Comparison of ENCODE assay signal across 10 cellular contexts in genomic region chr3:129593230-129593594, GRCh38. TPM values are rescaled to one million over a fixed set of nuclear protein-coding genes. Genes with fewer than 3 reads are reported as not detected.
DNase-seq lines count a peak whose midpoint lies in the region; ATAC-seq and TF ChIP-seq lines count a peak whose summit lies in the region.
"Had no signal": no experiment of that assay in that cellular context is flagged by ENCODE, and none has a peak within 500 bp of the region (broad histone marks: within the 10 kb centered on the region; RNA-seq: fewer than 3 reads in every experiment).

No MANE protein-coding gene starts in this region.

- POLR2A ChIA-PET in RWPE1 (lab: Yijun Ruan, JAX; ENCODE audit: low non-redundant PET), result no interaction called here

- CTCF ChIA-PET in RWPE1 (lab: Yijun Ruan, JAX), result no interaction called here

- ATAC-seq in HG02970 (IDR thresholded peaks at IDR 0.05; ENCODE audit: low FRiP score, unreplicated experiment), result no peak

- intact Hi-C loops in spleen (cut with DNase I; ENCODE audit: low total_unique reads), result no loop called here

- TF ChIP-seq CTCF in spleen (IDR thresholded peaks at IDR 0.05 in 8 of 11, conservative IDR thresholded peaks at IDR 0.05 in 3 of 11), result no peak
- no peak for TF ChIP-seq CTCF in RWPE1 (conservative IDR thresholded peaks at IDR 0.05; ENCODE audit: low read depth)

- H3K27ac ChIP-seq in spleen, result peak overlapping the region; percentile 44 to 91 (median 86)
- H3K27ac ChIP-seq in RWPE1, result no peak overlapping the region

- H3K4me3 ChIP-seq in spleen, result peak overlapping the region in 1 of 8 donors; percentile 38

- H3K27me3 ChIP-seq in spleen (replicated peaks in 1 of 7), result no peaks in the 10 kb centered on the region

- no peaks in the 10 kb centered on the region for H3K36me3 Mint-ChIP-seq in immature natural killer cell

- peaks cover 53 to 100% (median 89%) of the 10 kb centered on the region in 6 donors for H3K4me1 ChIP-seq in spleen

- H3K27ac Mint-ChIP-seq in immature natural killer cell, result peak overlapping the region; percentile 88 to 94 (median 92)

- H3K9me3 ChIP-seq in spleen, result no peaks in the 10 kb centered on the region

- peaks cover 76 to 80% of the 10 kb centered on the region in 2 donors for H3K4me1 Mint-ChIP-seq in immature natural killer cell

- H3K9me3 Mint-ChIP-seq in immature natural killer cell, result no peaks in the 10 kb centered on the region
- H3K9me3 Mint-ChIP-seq: activated CD4-positive, alpha-beta T cell treated with anti-CD3 and anti-CD28 coated beads, Interleukin-2, amount 10 ng/mL, durations not matched to agents 7 days and 5 days had no signal

- WGBS in spleen, 5 donors, result 54 to 71% (median 59%) methylated on average over 8 of the region's 8 CpGs

- H3K36me3 ChIP-seq in spleen, result peaks cover 0 to 13% (median 0%) of the 10 kb centered on the region in 6 donors

- DNase-seq in DMS79 (lab: John Stamatoyannopoulos, UW) (peak; percentile 57), DMS79 treated with DMSO at 0.1 percent for 48 hours (lab: John Stamatoyannopoulos, UW) (no peak), UCSD-AML1 (lab: John Stamatoyannopoulos, UW; ENCODE audit: unreplicated experiment) (peak; percentile 70), immature natural killer cell (no peak), spleen (no peak), RWPE1 (ENCODE audit: low spot score) (no peak)
- DNase-seq in stimulated activated CD4-positive, alpha-beta T cell treated with anti-CD3 and anti-CD28 coated beads, Interleukin-1b, Interleukin-23, amount 100 ng/mL, for 48 hours, result no peak

- peak overlapping the region; percentile 74 to 85 (median 80) for H3K4me3 Mint-ChIP-seq in immature natural killer cell

- H3K27me3 Mint-ChIP-seq in immature natural killer cell (ENCODE audit: low read depth in 3 of 3), result peaks cover 13 to 21% (median 14%) of the 10 kb centered on the region in 3 donors

- TF ChIP-seq POLR2A in spleen (IDR thresholded peaks at IDR 0.05), result no peak

RNA-seq across cellular contexts. Expression of gene PLXND1, which starts 13.3 kb away (rescaled TPM):
- polyA plus RNA-seq in immature natural killer cell (10 to 100 TPM in 1 of 3 donors, 1 to 10 TPM in 2; 3.1 to 30.2 (median 6.1) TPM), spleen (10 to 100 TPM; 44.4 to 97.9 (median 79.2) TPM)
- total RNA-seq in spleen, result 100 to 1,000 TPM; 121 to 238 (median 170) TPM

RNA-seq across cellular contexts. Expression of gene H1-8, which starts 50.2 kb away (rescaled TPM):
- polyA plus RNA-seq in immature natural killer cell (not detected), spleen (not detected)
- total RNA-seq in spleen, result not detected
- total RNA-seq: A172; activated CD4-positive, alpha-beta T cell treated with anti-CD3 and anti-CD28 coated beads, Interleukin-2, amount 10 ng/mL, durations not matched to agents 7 days and 5 days had no signal

Comparison
In these comparisons a context has a peak if more than half of its experiments do, and no peak if none do; other contexts are left out.
1. DNase-seq: peak in DMS79 (single experiment) and UCSD-AML1 (single experiment); none in DMS79 treated with DMSO at 0.1 percent for 48 hours (single experiment), immature natural killer cell (0 of 3), spleen (single experiment), stimulated activated CD4-positive, alpha-beta T cell treated with anti-CD3 and anti-CD28 coated beads, Interleukin-1b, Interleukin-23, amount 100 ng/mL, for 48 hours (single experiment) and RWPE1 (single experiment).